ENCODE assay signal across 1 cellular context in genomic region chr19:2477141-2477710, GRCh38.
TF ChIP-seq lines count a peak whose summit lies in the region.

No MANE protein-coding gene starts in this region.

TF ChIP-seq in SK-N-SH, 30 proteins besides CTCF, POLR2A, EP300 and RAD21 (continued from another document):
- TF ChIP-seq SIN3A (IDR thresholded peaks at IDR 0.05; ENCODE audit: borderline replicate concordance, low read depth, low read length) = no peak
- TF ChIP-seq YY1 (IDR thresholded peaks at IDR 0.05; ENCODE audit: low read depth) = no peak
- TF ChIP-seq CHD2 (IDR thresholded peaks at IDR 0.05; ENCODE audit: low read length, partially characterized antibody) = no peak
- no peak for TF ChIP-seq NFIC (IDR thresholded peaks at IDR 0.05; ENCODE audit: borderline replicate concordance)
- no peak for TF ChIP-seq ELF1 (IDR thresholded peaks at IDR 0.05)
- TF ChIP-seq FOXJ3 (CRISPR knock-in tag; IDR thresholded peaks at IDR 0.05) = no peak
- TF ChIP-seq MAX (IDR thresholded peaks at IDR 0.05; ENCODE audit: low read depth) = no peak
- no peak for TF ChIP-seq RXRA (IDR thresholded peaks at IDR 0.05; ENCODE audit: borderline replicate concordance, low read depth)
- no peak for TF ChIP-seq FOSL2 (IDR thresholded peaks at IDR 0.05; ENCODE audit: borderline replicate concordance, low read depth)
- TF ChIP-seq JUND (IDR thresholded peaks at IDR 0.05) = no peak
- TF ChIP-seq IRF3 (IDR thresholded peaks at IDR 0.05; ENCODE audit: low read depth, low read length) = no peak
- TF ChIP-seq GATA2 (CRISPR knock-in tag; IDR thresholded peaks at IDR 0.05) = no peak
